In the genomic region with DNA sequence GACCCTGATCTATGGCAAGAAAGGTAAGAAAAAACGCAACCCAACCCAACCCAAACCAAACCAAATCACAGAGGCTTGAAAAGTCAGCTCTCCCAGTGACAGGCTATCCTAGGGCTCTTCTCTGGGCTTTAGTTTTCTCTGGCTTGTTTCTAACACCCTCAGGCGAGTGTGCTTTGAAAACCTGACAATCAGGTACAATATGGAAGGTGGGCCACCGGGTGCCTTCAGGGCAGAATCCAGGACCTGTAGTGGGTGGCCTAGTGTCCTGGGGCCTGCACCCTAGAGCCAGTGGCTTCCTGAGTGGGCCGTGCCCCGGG, we compare ENCODE assay signal across 1 cellular context.
TF ChIP-seq lines count a peak whose summit lies in the region.

No MANE protein-coding gene starts in this region.

TF ChIP-seq in SK-N-SH, 30 proteins besides CTCF, POLR2A, EP300 and RAD21 (continued from another document):
- no peak for TF ChIP-seq RXRA (IDR thresholded peaks at IDR 0.05; ENCODE audit: borderline replicate concordance, low read depth)
